In genomic region chr6:62119401-62119800, GRCh38 we compare ENCODE assay signal across 5 cellular contexts.
"Had no signal": no experiment of that assay in that cellular context is flagged by ENCODE, and none has a peak within 500 bp of the region (broad histone marks: within the 10 kb centered on the region; RNA-seq: fewer than 3 reads in every experiment).

No MANE protein-coding gene starts in this region.

- H3K27ac ChIP-seq: HL-60 had no signal

- H3K4me1 Mint-ChIP-seq: IgD-negative memory B cell had no signal

- H3K27me3 Mint-ChIP-seq: IgD-negative memory B cell had no signal

- ATAC-seq: HepG2, K562 had no signal

- H3K4me3 ChIP-seq: K562 had no signal

- DNase-seq: IMR-90 had no signal

- H3K4me3 Mint-ChIP-seq: IgD-negative memory B cell had no signal
